ENCODE assay signal across 19 cellular contexts in the genomic region with DNA sequence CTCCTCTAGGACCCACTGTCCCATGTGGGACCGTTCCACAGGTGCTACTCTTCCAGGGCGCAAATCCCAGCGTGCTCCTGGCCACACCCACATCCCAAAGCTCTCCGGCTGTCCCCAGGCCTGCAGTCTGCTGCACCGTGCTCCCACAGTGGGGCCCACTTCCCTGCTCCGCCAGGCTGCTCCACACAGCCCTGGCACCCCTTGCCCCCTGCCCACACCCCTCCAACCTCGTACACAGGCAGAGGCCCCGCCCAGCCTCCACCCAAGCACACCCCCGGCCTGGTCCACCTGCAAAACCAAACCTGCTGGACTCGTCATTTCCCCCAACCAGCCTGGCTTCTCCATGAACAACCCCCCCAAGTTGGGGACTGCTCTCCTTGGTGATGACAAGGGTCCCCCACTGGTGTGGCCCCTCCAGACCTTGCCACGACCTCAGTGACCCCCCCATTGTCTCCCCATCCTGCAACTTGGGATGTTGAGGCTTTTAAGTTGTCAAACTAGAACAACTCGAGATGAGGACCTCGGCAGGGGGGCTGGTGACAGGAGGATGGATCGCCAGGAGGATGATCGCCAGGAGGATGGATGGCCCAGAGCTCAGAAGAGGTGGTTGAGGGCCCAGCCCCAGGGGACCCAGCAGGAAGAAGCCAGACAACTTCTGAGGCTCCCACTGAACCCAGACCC. TPM values are rescaled to one million over a fixed set of nuclear protein-coding genes. Genes with fewer than 3 reads are reported as not detected.
A peak's percentile ranks its signal among the peaks of the same experiment; 100 is the strongest.
DNase-seq lines count a peak whose midpoint lies in the region; ATAC-seq and TF ChIP-seq lines count a peak whose summit lies in the region.
"Had no signal": no experiment of that assay in that cellular context is flagged by ENCODE, and none has a peak within 500 bp of the region (broad histone marks: within the 10 kb centered on the region; RNA-seq: fewer than 3 reads in every experiment).

No MANE protein-coding gene starts in this region.

- DNase-seq in neural crest cell (ENCODE audit: low read depth, low spot score) (no peak), type B pancreatic cell (ENCODE audit: extremely low spot score, unreplicated experiment) (peak; percentile 65), KG1 (lab: John Stamatoyannopoulos, UW) (no peak), Right ventricle myocardium inferior (ENCODE audit: missing footprints) (no peak), NCI-H146 treated with DMSO at 0.1 percent for 48 hours (lab: John Stamatoyannopoulos, UW; ENCODE audit: unreplicated experiment) (no peak)
- DNase-seq: C1 segment of cervical spinal cord; Caco-2; CD4-positive, alpha-beta memory T cell; DMS153; EL; GDM1; GM23248; HCEC 1CT had no signal

- intact Hi-C loops in Right ventricle myocardium inferior (cut with DNase I) = no loop called here

- POLR2A ChIA-PET in HEK293 (lab: Yijun Ruan, JAX) = no interaction called here

- H3K4me2 ChIP-seq in BLaER1 = peak overlapping the region; percentile 63

- H3K36me3 Mint-ChIP-seq in neural crest cell (ENCODE audit: low read depth) (no peaks in the 10 kb centered on the region), type B pancreatic cell (no peaks in the 10 kb centered on the region)
- H3K36me3 Mint-ChIP-seq: CD4-positive, alpha-beta memory T cell had no signal

- no peak overlapping the region for H3K27ac Mint-ChIP-seq in neural crest cell (ENCODE audit: unreplicated experiment)
- H3K27ac Mint-ChIP-seq in type B pancreatic cell = no peak overlapping the region
- H3K27ac Mint-ChIP-seq: B cell had no signal

- H4K20me1 ChIP-seq in BLaER1 = peaks cover 24% of the 10 kb centered on the region

- H3K4me3 Mint-ChIP-seq in neural crest cell (peak overlapping the region; percentile 27), type B pancreatic cell (no peak overlapping the region)
- H3K4me3 Mint-ChIP-seq: B cell; CD4-positive, alpha-beta memory T cell had no signal

- H3K4me3 ChIP-seq in BLaER1 (no peak overlapping the region), HEK293 (ENCODE audit: low read depth, low read length) (no peak overlapping the region)
- H3K4me3 ChIP-seq: GM12878, GM23248 had no signal

- no peaks in the 10 kb centered on the region for H3K9me3 ChIP-seq in BLaER1
- no peaks in the 10 kb centered on the region for H3K9me3 ChIP-seq in HEK293 (ENCODE audit: control insufficient read depth, insufficient read depth, low read depth, low read length)

- no peaks in the 10 kb centered on the region for H3K27me3 ChIP-seq in BLaER1

- CTCF ChIA-PET in HEK293 (lab: Yijun Ruan, JAX) = interaction anchor here (1.1 kb wide), 1 partner anchor 21 kb away, joined by 5 read pairs; no protein-coding TSS in a partner anchor

- ATAC-seq in Right ventricle myocardium inferior = no peak
- ATAC-seq: GM12878 had no signal

- H3K4me1 ChIP-seq in BLaER1 (peaks cover 36% of the 10 kb centered on the region), HEK293 (ENCODE audit: control insufficient read depth, insufficient read depth, low read length) (no peaks in the 10 kb centered on the region)
- H3K4me1 ChIP-seq: Caco-2 had no signal

- H3K27ac ChIP-seq in BLaER1 (no peak overlapping the region), HEK293 (ENCODE audit: extremely low read depth, low read depth, low read length) (no peak overlapping the region)
- H3K27ac ChIP-seq: 22Rv1, GM23248 had no signal

- TF ChIP-seq CTCF in HEK293 (tag by site-specific recombination; IDR thresholded peaks at IDR 0.05) (no peak), neural crest cell (conservative IDR thresholded peaks at IDR 0.05) (no peak), type B pancreatic cell (conservative IDR thresholded peaks at IDR 0.05) (no peak)

- peaks cover 8% of the 10 kb centered on the region for H3K4me1 Mint-ChIP-seq in neural crest cell
- no peaks in the 10 kb centered on the region for H3K4me1 Mint-ChIP-seq in type B pancreatic cell (ENCODE audit: unreplicated experiment)
- H3K4me1 Mint-ChIP-seq: B cell had no signal

- H3K36me3 ChIP-seq in BLaER1 = 0 out of 2 replicates have a peak, but pooled peaks cover under 1% of the 10 kb centered on the region
- H3K36me3 ChIP-seq in HEK293 (ENCODE audit: control insufficient read depth in 2 of 2, insufficient read depth in 1 of 2, low read length in 2 of 2) = peaks cover 0 to under 1% of the 10 kb centered on the region in 2 experiments; a peak in 1 of 3 replicates

- H3K27me3 Mint-ChIP-seq in neural crest cell (ENCODE audit: low read depth) (peaks cover 3% of the 10 kb centered on the region), type B pancreatic cell (peaks cover 14% of the 10 kb centered on the region)
- H3K27me3 Mint-ChIP-seq: CD4-positive, alpha-beta memory T cell had no signal

- H3K9ac ChIP-seq in BLaER1 = no peak overlapping the region
- H3K9ac ChIP-seq: GM23248 had no signal

- no peaks in the 10 kb centered on the region for H3K9me3 Mint-ChIP-seq in neural crest cell
- H3K9me3 Mint-ChIP-seq in type B pancreatic cell = no peaks in the 10 kb centered on the region
- H3K9me3 Mint-ChIP-seq: CD4-positive, alpha-beta memory T cell had no signal

TF ChIP-seq in HEK293, 187 proteins besides CTCF, POLR2A, EP300 and RAD21:
- TF ChIP-seq ZFHX2 (tag by site-specific recombination; conservative IDR thresholded peaks at IDR 0.05) = peak; percentile 22; the same call in 1 of the 2 replicates
- peak; percentile 79 for TF ChIP-seq GLIS1 (tag by site-specific recombination; IDR thresholded peaks at IDR 0.05)
- TF ChIP-seq, protein P1, sequence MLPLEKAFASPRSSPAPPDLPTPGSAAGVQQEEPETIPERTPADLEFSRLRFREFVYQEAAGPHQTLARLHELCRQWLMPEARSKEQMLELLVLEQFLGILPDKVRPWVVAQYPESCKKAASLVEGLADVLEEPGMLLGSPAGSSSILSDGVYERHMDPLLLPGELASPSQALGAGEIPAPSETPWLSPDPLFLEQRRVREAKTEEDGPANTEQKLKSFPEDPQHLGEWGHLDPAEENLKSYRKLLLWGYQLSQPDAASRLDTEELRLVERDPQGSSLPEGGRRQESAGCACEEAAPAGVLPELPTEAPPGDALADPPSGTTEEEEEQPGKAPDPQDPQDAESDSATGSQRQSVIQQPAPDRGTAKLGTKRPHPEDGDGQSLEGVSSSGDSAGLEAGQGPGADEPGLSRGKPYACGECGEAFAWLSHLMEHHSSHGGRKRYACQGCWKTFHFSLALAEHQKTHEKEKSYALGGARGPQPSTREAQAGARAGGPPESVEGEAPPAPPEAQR (tag by site-specific recombination; IDR thresholded peaks at IDR 0.05) = no peak
- peak; percentile 78 for TF ChIP-seq ZFP69B (tag by site-specific recombination; IDR thresholded peaks at IDR 0.05)
- TF ChIP-seq GLIS2 (tag by site-specific recombination; IDR thresholded peaks at IDR 0.05) = peak; percentile 11; the same call in 1 of the 2 replicates
- TF ChIP-seq KLF1 (tag by site-specific recombination; IDR thresholded peaks at IDR 0.05) = peak; percentile 73
- peak; percentile 39 for TF ChIP-seq KLF9 (tag by site-specific recombination; IDR thresholded peaks at IDR 0.05; ENCODE audit: low read depth)
- TF ChIP-seq, protein P2, sequence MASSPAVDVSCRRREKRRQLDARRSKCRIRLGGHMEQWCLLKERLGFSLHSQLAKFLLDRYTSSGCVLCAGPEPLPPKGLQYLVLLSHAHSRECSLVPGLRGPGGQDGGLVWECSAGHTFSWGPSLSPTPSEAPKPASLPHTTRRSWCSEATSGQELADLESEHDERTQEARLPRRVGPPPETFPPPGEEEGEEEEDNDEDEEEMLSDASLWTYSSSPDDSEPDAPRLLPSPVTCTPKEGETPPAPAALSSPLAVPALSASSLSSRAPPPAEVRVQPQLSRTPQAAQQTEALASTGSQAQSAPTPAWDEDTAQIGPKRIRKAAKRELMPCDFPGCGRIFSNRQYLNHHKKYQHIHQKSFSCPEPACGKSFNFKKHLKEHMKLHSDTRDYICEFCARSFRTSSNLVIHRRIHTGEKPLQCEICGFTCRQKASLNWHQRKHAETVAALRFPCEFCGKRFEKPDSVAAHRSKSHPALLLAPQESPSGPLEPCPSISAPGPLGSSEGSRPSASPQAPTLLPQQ (tag by site-specific recombination; IDR thresholded peaks at IDR 0.05) = peak; percentile 74
- no peak for TF ChIP-seq ZNF747 (tag by site-specific recombination; IDR thresholded peaks at IDR 0.05)

RNA-seq across cellular contexts. Expression of gene YTHDF1, which starts 27.1 kb away (rescaled TPM):
- 59.0 and 59.4 TPM in 2 replicates for total RNA-seq in neural crest cell
- 50.4 and 55.6 TPM in 2 replicates for total RNA-seq in type B pancreatic cell (ENCODE audit: low replicate concordance)
- total RNA-seq in Right ventricle myocardium inferior = 22.9 TPM

RNA-seq across cellular contexts. Expression of gene BIRC7, which starts 46.9 kb away (rescaled TPM):
- total RNA-seq in neural crest cell (6.1 and 6.9 TPM in 2 replicates), type B pancreatic cell (ENCODE audit: low replicate concordance) (1.2 TPM in 1 of 2 replicates, not detected in the other), Right ventricle myocardium inferior (not detected)
- total RNA-seq: B cell; CD4-positive, alpha-beta memory T cell; GM12878; GM23248; H7 had no signal
